Comparison of ENCODE assay signal across 1 cellular context in the genomic region with DNA sequence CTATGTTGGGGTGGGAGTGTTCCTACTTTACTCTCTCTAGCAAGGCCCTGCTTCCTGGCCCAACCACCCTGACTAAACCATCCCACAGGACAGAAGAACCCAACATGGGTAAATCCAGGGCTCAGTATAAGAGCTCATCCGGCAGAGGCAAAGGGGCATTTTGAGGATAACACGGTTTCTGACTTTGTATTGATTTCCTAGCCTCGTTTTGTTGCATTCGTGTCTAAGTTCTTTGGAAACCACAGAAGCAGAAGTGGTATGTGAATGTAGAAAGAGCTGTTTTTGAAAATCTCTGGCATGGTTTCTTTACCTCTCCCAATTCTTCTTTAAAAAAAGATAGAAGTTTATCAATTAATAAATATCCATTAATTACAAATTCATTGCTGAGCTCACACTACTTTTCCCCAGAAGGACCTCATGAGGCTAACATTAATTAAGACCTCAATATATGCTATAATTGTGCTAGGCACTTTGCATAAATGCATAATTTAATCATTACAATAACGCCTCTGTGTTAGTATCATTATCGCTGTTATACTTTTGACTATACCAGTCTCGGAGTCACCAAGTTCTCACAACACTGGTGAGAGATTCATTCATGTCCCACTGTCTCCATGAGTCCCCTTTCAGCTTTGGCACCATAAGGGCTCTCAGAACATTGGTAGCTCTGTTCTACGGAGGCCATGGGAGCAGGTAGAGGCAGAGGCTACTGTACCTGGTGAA.
TF ChIP-seq lines count a peak whose summit lies in the region.

No MANE protein-coding gene starts in this region.

TF ChIP-seq in GM12878, 131 proteins besides CTCF, POLR2A, EP300 and RAD21:
- TF ChIP-seq POU2F2 (IDR thresholded peaks at IDR 0.05; ENCODE audit: borderline replicate concordance, low read depth, low read length) (peak; percentile 87; the same call in 2 of the 3 replicates), GABPA (IDR thresholded peaks at IDR 0.05; ENCODE audit: low read depth) (no peak), MTA2 (IDR thresholded peaks at IDR 0.05; ENCODE audit: low read depth) (peak; percentile 52; the same call in 1 of the 2 replicates), ASH2L (IDR thresholded peaks at IDR 0.05; ENCODE audit: borderline replicate concordance, low read depth) (no peak), NFYA (IDR thresholded peaks at IDR 0.05; ENCODE audit: borderline replicate concordance, low read depth, low read length) (no peak), MLLT1 (IDR thresholded peaks at IDR 0.05) (no peak), RELB (IDR thresholded peaks at IDR 0.05; ENCODE audit: low read depth) (0 out of 2 replicates have a peak, but pooled peaks have one; percentile 19), CBFB (IDR thresholded peaks at IDR 0.05; ENCODE audit: low read depth) (0 out of 2 replicates have a peak, but pooled peaks have one; percentile 36), SRF (IDR thresholded peaks at IDR 0.05; ENCODE audit: low read depth in 2 of 2, low read length in 2 of 2) (no peak), MEF2A (IDR thresholded peaks at IDR 0.05; ENCODE audit: insufficient read depth, low read depth, low read length) (0 out of 2 replicates have a peak, but pooled peaks have one; percentile 35), SMARCA5 (IDR thresholded peaks at IDR 0.05) (no peak), EED (IDR thresholded peaks at IDR 0.05; ENCODE audit: low read depth) (peak; percentile 40), IKZF1 (conservative IDR thresholded peaks at IDR 0.05) (0 out of 2 replicates have a peak, but pooled peaks have one; percentile 20), ZNF207 (IDR thresholded peaks at IDR 0.05; ENCODE audit: borderline replicate concordance) (no peak), NR2F1 (conservative IDR thresholded peaks at IDR 0.05) (no peak), CBX5 (IDR thresholded peaks at IDR 0.05; ENCODE audit: low read depth) (0 out of 2 replicates have a peak, but pooled peaks have one; percentile 39), ZNF24 (IDR thresholded peaks at IDR 0.05) (peak; percentile 30; the same call in 1 of the 2 replicates), RELA (IDR thresholded peaks at IDR 0.05; ENCODE audit: borderline replicate concordance, partially characterized antibody) (no peak), DPF2 (IDR thresholded peaks at IDR 0.05) (0 out of 2 replicates have a peak, but pooled peaks have one; percentile 29), NFIC (IDR thresholded peaks at IDR 0.05; ENCODE audit: low read depth, low read length) (peak; percentile 68), RUNX3 (IDR thresholded peaks at IDR 0.05; ENCODE audit: low read length) (peak; percentile 92), IKZF2 (IDR thresholded peaks at IDR 0.05) (peak; percentile 20 to 43; a peak in 2 of 4 replicates), SPI1 (IDR thresholded peaks at IDR 0.05; ENCODE audit: borderline replicate concordance, insufficient read depth, low read depth, low read length) (peak; percentile 93), ATF7 (IDR thresholded peaks at IDR 0.05; ENCODE audit: low read depth) (no peak), MTA3 (IDR thresholded peaks at IDR 0.05; ENCODE audit: borderline replicate concordance, low read length) (peak; percentile 66; the same call in 1 of the 2 replicates), SREBF2 (IDR thresholded peaks at IDR 0.05; ENCODE audit: low read length) (no peak), SMC3 (IDR thresholded peaks at IDR 0.05; ENCODE audit: borderline replicate concordance, low read length) (no peak)
- TF ChIP-seq, protein P1, sequence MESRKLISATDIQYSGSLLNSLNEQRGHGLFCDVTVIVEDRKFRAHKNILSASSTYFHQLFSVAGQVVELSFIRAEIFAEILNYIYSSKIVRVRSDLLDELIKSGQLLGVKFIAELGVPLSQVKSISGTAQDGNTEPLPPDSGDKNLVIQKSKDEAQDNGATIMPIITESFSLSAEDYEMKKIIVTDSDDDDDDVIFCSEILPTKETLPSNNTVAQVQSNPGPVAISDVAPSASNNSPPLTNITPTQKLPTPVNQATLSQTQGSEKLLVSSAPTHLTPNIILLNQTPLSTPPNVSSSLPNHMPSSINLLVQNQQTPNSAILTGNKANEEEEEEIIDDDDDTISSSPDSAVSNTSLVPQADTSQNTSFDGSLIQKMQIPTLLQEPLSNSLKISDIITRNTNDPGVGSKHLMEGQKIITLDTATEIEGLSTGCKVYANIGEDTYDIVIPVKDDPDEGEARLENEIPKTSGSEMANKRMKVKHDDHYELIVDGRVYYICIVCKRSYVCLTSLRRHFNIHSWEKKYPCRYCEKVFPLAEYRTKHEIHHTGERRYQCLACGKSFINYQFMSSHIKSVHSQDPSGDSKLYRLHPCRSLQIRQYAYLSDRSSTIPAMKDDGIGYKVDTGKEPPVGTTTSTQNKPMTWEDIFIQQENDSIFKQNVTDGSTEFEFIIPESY (IDR thresholded peaks at IDR 0.05), result no peak
- TF ChIP-seq, protein P2, sequence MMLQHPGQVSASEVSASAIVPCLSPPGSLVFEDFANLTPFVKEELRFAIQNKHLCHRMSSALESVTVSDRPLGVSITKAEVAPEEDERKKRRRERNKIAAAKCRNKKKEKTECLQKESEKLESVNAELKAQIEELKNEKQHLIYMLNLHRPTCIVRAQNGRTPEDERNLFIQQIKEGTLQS (IDR thresholded peaks at IDR 0.05; ENCODE audit: borderline replicate concordance, extremely low read depth, low read depth, low read length), result no peak
- TF ChIP-seq, protein P3, sequence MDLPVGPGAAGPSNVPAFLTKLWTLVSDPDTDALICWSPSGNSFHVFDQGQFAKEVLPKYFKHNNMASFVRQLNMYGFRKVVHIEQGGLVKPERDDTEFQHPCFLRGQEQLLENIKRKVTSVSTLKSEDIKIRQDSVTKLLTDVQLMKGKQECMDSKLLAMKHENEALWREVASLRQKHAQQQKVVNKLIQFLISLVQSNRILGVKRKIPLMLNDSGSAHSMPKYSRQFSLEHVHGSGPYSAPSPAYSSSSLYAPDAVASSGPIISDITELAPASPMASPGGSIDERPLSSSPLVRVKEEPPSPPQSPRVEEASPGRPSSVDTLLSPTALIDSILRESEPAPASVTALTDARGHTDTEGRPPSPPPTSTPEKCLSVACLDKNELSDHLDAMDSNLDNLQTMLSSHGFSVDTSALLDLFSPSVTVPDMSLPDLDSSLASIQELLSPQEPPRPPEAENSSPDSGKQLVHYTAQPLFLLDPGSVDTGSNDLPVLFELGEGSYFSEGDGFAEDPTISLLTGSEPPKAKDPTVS (IDR thresholded peaks at IDR 0.05; ENCODE audit: low read depth, low read length), result no peak
- TF ChIP-seq, protein P4, sequence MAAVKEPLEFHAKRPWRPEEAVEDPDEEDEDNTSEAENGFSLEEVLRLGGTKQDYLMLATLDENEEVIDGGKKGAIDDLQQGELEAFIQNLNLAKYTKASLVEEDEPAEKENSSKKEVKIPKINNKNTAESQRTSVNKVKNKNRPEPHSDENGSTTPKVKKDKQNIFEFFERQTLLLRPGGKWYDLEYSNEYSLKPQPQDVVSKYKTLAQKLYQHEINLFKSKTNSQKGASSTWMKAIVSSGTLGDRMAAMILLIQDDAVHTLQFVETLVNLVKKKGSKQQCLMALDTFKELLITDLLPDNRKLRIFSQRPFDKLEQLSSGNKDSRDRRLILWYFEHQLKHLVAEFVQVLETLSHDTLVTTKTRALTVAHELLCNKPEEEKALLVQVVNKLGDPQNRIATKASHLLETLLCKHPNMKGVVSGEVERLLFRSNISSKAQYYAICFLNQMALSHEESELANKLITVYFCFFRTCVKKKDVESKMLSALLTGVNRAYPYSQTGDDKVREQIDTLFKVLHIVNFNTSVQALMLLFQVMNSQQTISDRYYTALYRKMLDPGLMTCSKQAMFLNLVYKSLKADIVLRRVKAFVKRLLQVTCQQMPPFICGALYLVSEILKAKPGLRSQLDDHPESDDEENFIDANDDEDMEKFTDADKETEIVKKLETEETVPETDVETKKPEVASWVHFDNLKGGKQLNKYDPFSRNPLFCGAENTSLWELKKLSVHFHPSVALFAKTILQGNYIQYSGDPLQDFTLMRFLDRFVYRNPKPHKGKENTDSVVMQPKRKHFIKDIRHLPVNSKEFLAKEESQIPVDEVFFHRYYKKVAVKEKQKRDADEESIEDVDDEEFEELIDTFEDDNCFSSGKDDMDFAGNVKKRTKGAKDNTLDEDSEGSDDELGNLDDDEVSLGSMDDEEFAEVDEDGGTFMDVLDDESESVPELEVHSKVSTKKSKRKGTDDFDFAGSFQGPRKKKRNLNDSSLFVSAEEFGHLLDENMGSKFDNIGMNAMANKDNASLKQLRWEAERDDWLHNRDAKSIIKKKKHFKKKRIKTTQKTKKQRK (IDR thresholded peaks at IDR 0.05; ENCODE audit: low read depth, low read length), result no peak
- TF ChIP-seq, protein P5, sequence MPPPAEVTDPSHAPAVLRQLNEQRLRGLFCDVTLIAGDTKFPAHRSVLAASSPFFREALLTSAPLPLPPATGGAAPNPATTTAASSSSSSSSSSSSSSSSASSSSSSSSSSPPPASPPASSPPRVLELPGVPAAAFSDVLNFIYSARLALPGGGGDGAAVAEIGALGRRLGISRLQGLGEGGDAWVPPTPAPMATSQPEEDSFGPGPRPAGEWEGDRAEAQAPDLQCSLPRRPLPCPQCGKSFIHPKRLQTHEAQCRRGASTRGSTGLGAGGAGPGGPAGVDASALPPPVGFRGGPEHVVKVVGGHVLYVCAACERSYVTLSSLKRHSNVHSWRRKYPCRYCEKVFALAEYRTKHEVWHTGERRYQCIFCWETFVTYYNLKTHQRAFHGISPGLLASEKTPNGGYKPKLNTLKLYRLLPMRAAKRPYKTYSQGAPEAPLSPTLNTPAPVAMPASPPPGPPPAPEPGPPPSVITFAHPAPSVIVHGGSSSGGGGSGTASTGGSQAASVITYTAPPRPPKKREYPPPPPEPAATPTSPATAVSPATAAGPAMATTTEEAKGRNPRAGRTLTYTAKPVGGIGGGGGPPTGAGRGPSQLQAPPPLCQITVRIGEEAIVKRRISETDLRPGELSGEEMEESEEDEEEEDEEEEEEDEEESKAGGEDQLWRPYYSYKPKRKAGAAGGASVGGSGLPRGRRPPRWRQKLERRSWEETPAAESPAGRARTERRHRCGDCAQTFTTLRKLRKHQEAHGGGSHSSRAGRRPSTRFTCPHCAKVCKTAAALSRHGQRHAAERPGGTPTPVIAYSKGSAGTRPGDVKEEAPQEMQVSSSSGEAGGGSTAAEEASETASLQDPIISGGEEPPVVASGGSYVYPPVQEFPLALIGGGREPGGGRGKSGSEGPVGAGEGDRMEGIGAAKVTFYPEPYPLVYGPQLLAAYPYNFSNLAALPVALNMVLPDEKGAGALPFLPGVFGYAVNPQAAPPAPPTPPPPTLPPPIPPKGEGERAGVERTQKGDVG (CRISPR knock-in tag; IDR thresholded peaks at IDR 0.05), result no peak
- TF ChIP-seq, protein P6, sequence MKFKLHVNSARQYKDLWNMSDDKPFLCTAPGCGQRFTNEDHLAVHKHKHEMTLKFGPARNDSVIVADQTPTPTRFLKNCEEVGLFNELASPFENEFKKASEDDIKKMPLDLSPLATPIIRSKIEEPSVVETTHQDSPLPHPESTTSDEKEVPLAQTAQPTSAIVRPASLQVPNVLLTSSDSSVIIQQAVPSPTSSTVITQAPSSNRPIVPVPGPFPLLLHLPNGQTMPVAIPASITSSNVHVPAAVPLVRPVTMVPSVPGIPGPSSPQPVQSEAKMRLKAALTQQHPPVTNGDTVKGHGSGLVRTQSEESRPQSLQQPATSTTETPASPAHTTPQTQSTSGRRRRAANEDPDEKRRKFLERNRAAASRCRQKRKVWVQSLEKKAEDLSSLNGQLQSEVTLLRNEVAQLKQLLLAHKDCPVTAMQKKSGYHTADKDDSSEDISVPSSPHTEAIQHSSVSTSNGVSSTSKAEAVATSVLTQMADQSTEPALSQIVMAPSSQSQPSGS (IDR thresholded peaks at IDR 0.05; ENCODE audit: low read length), result peak; percentile 55
